Comparison of ENCODE assay signal across 1 cellular context in the genomic region with DNA sequence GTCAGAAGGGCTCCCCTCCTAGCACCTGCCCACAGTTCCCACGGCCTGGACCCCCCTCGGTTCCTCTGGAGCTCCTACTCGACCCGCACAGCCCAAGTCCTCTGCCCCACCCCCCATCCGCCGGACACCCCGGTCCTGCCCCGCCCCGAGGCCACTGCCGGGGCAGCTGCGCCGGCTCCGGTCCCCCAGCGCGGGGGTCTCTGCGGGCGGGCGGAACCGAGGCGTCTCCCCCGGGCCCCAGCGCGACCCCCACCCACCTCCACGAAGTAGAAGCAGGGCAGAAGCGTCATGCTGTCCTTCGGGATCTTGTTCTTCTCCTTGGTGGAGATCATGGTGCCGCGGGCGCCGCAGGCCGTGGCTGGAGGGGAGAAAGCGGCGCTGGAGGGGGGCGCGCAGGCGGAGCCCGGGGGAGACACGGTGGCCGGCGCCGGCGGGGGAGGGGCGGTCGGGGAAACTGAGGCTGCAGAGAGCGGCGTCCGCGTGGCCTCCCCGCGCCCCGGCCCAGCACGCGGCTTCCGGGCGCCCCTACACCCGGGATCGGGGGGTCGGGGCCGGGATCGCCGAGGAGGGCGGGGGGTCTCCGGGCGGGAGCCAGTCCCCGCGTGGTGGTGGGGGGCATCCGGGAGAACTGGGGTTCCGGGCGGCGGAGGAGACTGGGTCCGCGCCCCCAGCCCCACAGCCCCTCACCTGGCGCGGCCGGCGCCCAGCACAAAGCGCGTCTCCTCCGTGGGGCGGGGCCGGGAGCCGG.
TF ChIP-seq lines count a peak whose summit lies in the region.

A gene with protein sequence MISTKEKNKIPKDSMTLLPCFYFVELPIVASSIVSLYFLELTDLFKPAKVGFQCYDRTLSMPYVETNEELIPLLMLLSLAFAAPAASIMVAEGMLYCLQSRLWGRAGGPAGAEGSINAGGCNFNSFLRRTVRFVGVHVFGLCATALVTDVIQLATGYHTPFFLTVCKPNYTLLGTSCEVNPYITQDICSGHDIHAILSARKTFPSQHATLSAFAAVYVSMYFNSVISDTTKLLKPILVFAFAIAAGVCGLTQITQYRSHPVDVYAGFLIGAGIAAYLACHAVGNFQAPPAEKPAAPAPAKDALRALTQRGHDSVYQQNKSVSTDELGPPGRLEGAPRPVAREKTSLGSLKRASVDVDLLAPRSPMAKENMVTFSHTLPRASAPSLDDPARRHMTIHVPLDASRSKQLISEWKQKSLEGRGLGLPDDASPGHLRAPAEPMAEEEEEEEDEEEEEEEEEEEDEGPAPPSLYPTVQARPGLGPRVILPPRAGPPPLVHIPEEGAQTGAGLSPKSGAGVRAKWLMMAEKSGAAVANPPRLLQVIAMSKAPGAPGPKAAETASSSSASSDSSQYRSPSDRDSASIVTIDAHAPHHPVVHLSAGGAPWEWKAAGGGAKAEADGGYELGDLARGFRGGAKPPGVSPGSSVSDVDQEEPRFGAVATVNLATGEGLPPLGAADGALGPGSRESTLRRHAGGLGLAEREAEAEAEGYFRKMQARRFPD (minus strand): TSS at position 728 of the 748 bp plus-strand sequence. CDS start 396 bp downstream, at position 332.

TF ChIP-seq in endothelial cell of umbilical vein, 7 proteins besides CTCF, POLR2A, EP300 and RAD21 (continued from another document):
- no peak for TF ChIP-seq MYC (IDR thresholded peaks at IDR 0.05; ENCODE audit: low read depth, low read length)
- TF ChIP-seq, protein P1, sequence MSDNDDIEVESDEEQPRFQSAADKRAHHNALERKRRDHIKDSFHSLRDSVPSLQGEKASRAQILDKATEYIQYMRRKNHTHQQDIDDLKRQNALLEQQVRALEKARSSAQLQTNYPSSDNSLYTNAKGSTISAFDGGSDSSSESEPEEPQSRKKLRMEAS (IDR thresholded peaks at IDR 0.05; ENCODE audit: insufficient read depth, insufficient read length), result no peak
